1 cellular context compared by ENCODE assay signal in the genomic region with DNA sequence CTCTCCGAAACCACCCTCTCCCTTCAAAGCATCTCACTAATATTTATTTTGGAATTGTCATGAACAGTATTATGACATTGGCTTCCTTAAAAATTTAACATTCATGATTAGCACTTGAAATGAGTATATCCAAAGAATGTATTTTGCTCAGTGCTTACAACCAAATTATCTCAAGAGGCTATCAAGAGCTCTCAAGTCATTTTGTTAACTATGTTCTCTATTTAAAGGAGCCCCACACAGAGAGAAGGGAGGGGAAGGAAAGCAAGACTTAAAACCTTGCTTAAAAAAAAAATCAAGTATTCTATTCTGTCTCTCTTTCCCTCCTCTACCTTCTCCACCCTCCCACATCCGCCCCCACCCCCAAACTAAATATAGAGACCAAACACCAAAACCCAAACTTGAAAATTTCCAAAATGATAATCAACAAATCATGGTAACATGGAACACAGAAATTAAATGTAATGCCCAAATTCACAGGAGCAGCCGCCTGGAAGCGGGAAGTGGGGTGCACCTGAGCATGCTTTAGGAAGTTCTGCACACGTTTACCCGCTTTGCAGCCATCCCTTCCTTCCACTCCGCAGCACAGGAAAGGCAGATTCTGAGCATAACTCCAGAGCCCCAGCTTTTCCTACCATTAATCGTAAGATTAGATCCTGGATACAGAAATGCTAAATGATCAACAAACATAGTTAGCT.
TF ChIP-seq lines count a peak whose summit lies in the region.

No MANE protein-coding gene starts in this region.

TF ChIP-seq in GM23338, 12 proteins besides CTCF, POLR2A, EP300 and RAD21:
- TF ChIP-seq, protein P1, sequence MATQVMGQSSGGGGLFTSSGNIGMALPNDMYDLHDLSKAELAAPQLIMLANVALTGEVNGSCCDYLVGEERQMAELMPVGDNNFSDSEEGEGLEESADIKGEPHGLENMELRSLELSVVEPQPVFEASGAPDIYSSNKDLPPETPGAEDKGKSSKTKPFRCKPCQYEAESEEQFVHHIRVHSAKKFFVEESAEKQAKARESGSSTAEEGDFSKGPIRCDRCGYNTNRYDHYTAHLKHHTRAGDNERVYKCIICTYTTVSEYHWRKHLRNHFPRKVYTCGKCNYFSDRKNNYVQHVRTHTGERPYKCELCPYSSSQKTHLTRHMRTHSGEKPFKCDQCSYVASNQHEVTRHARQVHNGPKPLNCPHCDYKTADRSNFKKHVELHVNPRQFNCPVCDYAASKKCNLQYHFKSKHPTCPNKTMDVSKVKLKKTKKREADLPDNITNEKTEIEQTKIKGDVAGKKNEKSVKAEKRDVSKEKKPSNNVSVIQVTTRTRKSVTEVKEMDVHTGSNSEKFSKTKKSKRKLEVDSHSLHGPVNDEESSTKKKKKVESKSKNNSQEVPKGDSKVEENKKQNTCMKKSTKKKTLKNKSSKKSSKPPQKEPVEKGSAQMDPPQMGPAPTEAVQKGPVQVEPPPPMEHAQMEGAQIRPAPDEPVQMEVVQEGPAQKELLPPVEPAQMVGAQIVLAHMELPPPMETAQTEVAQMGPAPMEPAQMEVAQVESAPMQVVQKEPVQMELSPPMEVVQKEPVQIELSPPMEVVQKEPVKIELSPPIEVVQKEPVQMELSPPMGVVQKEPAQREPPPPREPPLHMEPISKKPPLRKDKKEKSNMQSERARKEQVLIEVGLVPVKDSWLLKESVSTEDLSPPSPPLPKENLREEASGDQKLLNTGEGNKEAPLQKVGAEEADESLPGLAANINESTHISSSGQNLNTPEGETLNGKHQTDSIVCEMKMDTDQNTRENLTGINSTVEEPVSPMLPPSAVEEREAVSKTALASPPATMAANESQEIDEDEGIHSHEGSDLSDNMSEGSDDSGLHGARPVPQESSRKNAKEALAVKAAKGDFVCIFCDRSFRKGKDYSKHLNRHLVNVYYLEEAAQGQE (IDR thresholded peaks at IDR 0.05; ENCODE audit: unreplicated experiment) = no peak
- TF ChIP-seq STAT1 (IDR thresholded peaks at IDR 0.05; ENCODE audit: unreplicated experiment) (no peak), ZNF331 (CRISPR knock-in tag; IDR thresholded peaks at IDR 0.05; ENCODE audit: low read depth) (no peak), ZNF114 (CRISPR knock-in tag; IDR thresholded peaks at IDR 0.05) (no peak), NANOG (IDR thresholded peaks at IDR 0.05; ENCODE audit: borderline replicate concordance) (no peak), EZH2 (IDR thresholded peaks at IDR 0.05; ENCODE audit: low read depth, unreplicated experiment) (no peak), JUNB (IDR thresholded peaks at IDR 0.05; ENCODE audit: unreplicated experiment) (no peak)
